Comparison of ENCODE assay signal across 15 cellular contexts in the genomic region with DNA sequence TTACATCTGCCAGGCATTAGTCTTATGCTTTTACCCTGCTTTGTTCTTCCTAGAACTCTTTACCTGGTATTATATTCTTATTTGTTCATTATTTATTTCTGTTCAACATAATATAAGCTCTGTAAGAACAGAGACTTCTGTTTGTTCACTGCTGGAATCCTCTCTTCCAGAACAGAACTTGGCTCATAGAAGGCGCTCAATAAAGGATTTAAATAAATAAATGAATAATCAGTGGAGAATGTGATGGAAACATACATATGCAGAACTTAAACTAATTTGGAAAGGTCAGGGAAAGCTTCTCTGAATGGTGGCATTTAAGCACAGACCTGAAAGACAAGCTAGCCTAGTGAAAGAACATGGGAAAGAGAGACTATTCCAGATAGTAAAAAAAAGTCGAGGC. TPM values are rescaled to one million over a fixed set of nuclear protein-coding genes. Genes with fewer than 3 reads are reported as not detected.
DNase-seq lines count a peak whose midpoint lies in the region; ATAC-seq and TF ChIP-seq lines count a peak whose summit lies in the region.
"Had no signal": no experiment of that assay in that cellular context is flagged by ENCODE, and none has a peak within 500 bp of the region (broad histone marks: within the 10 kb centered on the region; RNA-seq: fewer than 3 reads in every experiment).

No MANE protein-coding gene starts in this region.

- H3K4me3 ChIP-seq in PC-3 (ENCODE audit: low read length) (no peak overlapping the region), endodermal cell (ENCODE audit: low read length) (no peak overlapping the region), thyroid gland (replicated peaks in 1 of 3) (no peak overlapping the region)
- H3K4me3 ChIP-seq: HAP-1 had no signal

- intact Hi-C loops in PC-3 (cut with micrococcal nuclease), result loop anchor here (2.0 kb wide), 1 partner anchor 23 kb away; no protein-coding TSS in a partner anchor
- intact Hi-C loops in thyroid gland (cut with DNase I), result no loop called here

- H3K4me2 ChIP-seq in PC-3 (ENCODE audit: low read length), result no peak overlapping the region

- H3K79me2 ChIP-seq in PC-3 (ENCODE audit: low read length), result peaks cover 96% of the 10 kb centered on the region

- peaks cover 12% of the 10 kb centered on the region for H3K9me3 Mint-ChIP-seq in endodermal cell
- H3K9me3 Mint-ChIP-seq: CD4-positive, CD25-positive, alpha-beta regulatory T cell; CD8-positive, alpha-beta memory T cell had no signal

- no peaks in the 10 kb centered on the region for H3K27me3 Mint-ChIP-seq in endodermal cell (ENCODE audit: insufficient read depth)
- H3K27me3 Mint-ChIP-seq: CD4-positive, CD25-positive, alpha-beta regulatory T cell had no signal

- POLR2A ChIA-PET in PC-3 (lab: Charles Lee; ENCODE audit: unreplicated experiment), result no interaction called here

- no peaks in the 10 kb centered on the region for H3F3A ChIP-seq in PC-3 (ENCODE audit: low read length, unreplicated experiment)

- H3K9me2 ChIP-seq in PC-3 (replicated peaks; ENCODE audit: low read length), result no peaks in the 10 kb centered on the region

- H3K27me3 ChIP-seq in PC-3 (ENCODE audit: low read length) (no peaks in the 10 kb centered on the region), endodermal cell (ENCODE audit: control insufficient read depth, insufficient read depth, low read length, poor library complexity, severe bottlenecking) (no peaks in the 10 kb centered on the region), thyroid gland (no peaks in the 10 kb centered on the region)
- H3K27me3 ChIP-seq: BE2C had no signal

- H3K4me1 ChIP-seq in PC-3 (ENCODE audit: insufficient read depth, low read length), result peaks cover 8% of the 10 kb centered on the region; the same call in 1 of the 2 replicates
- peaks cover 8% of the 10 kb centered on the region for H3K4me1 ChIP-seq in endodermal cell (ENCODE audit: control insufficient read depth, insufficient read depth, low read length)
- H3K4me1 ChIP-seq in thyroid gland, result peaks cover 15 to 24% of the 10 kb centered on the region in 2 donors
- H3K4me1 ChIP-seq: BE2C had no signal

- no peak for TF ChIP-seq POLR2A in thyroid gland (IDR thresholded peaks at IDR 0.05)

- H3K4me1 Mint-ChIP-seq in endodermal cell, result peaks cover 38% of the 10 kb centered on the region
- H3K4me1 Mint-ChIP-seq: CD8-positive, alpha-beta memory T cell had no signal

- H3K36me3 Mint-ChIP-seq in endodermal cell (ENCODE audit: low read depth), result peaks cover 35% of the 10 kb centered on the region

- H4K20me1 ChIP-seq in PC-3 (ENCODE audit: low read length), result peaks cover 19% of the 10 kb centered on the region; the same call in 1 of the 2 replicates

- H3K27ac ChIP-seq in PC-3 (ENCODE audit: low read length) (0 out of 2 replicates have a peak overlapping the region, but pooled peaks have one; percentile 1), endodermal cell (ENCODE audit: low read depth, low read length) (no peak overlapping the region), thyroid gland (no peak overlapping the region)

- no peak overlapping the region for H2AFZ ChIP-seq in PC-3 (ENCODE audit: low read length)

- H3K4me3 Mint-ChIP-seq in endodermal cell, result no peak overlapping the region
- H3K4me3 Mint-ChIP-seq: CD4-positive, CD25-positive, alpha-beta regulatory T cell; CD8-positive, alpha-beta memory T cell had no signal

- H3K9ac ChIP-seq in PC-3 (ENCODE audit: low read length) (no peak overlapping the region), endodermal cell (ENCODE audit: extremely low read depth, low read length, poor library complexity, severe bottlenecking) (no peak overlapping the region)

- TF ChIP-seq CTCF in PC-3 (conservative IDR thresholded peaks at IDR 0.05; ENCODE audit: low read depth, low read length) (no peak), endodermal cell (conservative IDR thresholded peaks at IDR 0.05) (no peak), thyroid gland (IDR thresholded peaks at IDR 0.05) (no peak)

- 94 to 100% methylated on average over 2 of the region's 2 CpGs for WGBS in endodermal cell (ENCODE audit: insufficient coverage in 1 of 2, insufficient read length in 1 of 2), 2 experiments
- 94 to 97% methylated on average over 2 of the region's 2 CpGs for WGBS in thyroid gland, 2 donors

- no TSS peak for BruUV-seq in PC-3 (replicated peaks; lab: Mats Ljungman, UMichigan)

- ATAC-seq in PC-3 (peak; percentile 88), GM18519 (IDR thresholded peaks at IDR 0.05; ENCODE audit: low FRiP score, unreplicated experiment) (no peak)

- H3K9me3 ChIP-seq in PC-3 (ENCODE audit: low read length) (no peaks in the 10 kb centered on the region), endodermal cell (ENCODE audit: control insufficient read depth, low read length) (peaks cover 14% of the 10 kb centered on the region), thyroid gland (no peaks in the 10 kb centered on the region)
- H3K9me3 ChIP-seq: BE2C, HAP-1 had no signal

- H3K27ac Mint-ChIP-seq in endodermal cell, result no peak overlapping the region

- H3K36me3 ChIP-seq in PC-3 (ENCODE audit: low read depth, low read length) (peaks cover 6% of the 10 kb centered on the region; the same call in 1 of the 2 replicates), endodermal cell (ENCODE audit: control insufficient read depth, insufficient read depth, low read length) (peaks cover 35% of the 10 kb centered on the region), thyroid gland (no peaks in the 10 kb centered on the region)
- H3K36me3 ChIP-seq: BE2C, HAP-1 had no signal

- DNase-seq in HCEC 1CT (peak; percentile 39), PC-3 (peak; percentile 14), foreskin melanocyte (peak; percentile 64), endodermal cell (no peak), thyroid gland (no peak), SW 1271 (lab: John Stamatoyannopoulos, UW) (no peak)
- DNase-seq: ACHN; BE2C; C1 segment of cervical spinal cord; CD4-positive, CD25-positive, alpha-beta regulatory T cell; CD8-positive, alpha-beta memory T cell; COR-L47; GDM1 had no signal

- CTCF ChIA-PET in PC-3 (lab: Charles Lee), result no interaction called here

RNA-seq across cellular contexts. Expression of a gene that starts 24.3 kb away (rescaled TPM):
- 76.2 and 80.3 TPM in 2 replicates for total RNA-seq in PC-3 (2014; rRNA removed)
- 100 to 1,000 TPM; 128 to 136 TPM for total RNA-seq in endodermal cell
- 125 TPM for polyA plus RNA-seq in endodermal cell (2013, experiment 1 of 2)
- polyA plus RNA-seq in endodermal cell (2013, experiment 2 of 2), result 118 TPM
- 100 to 1,000 TPM; 139 to 214 (median 172) TPM for total RNA-seq in thyroid gland

Comparison
In these comparisons a context has a peak if more than half of its experiments do, and no peak if none do; other contexts are left out.
1. DNase-seq: peak in HCEC 1CT (single experiment), PC-3 (single experiment) and foreskin melanocyte (single experiment); none in endodermal cell (single experiment), thyroid gland (0 of 2) and SW 1271 (0 of 2).